1 cellular context compared by ENCODE assay signal in the genomic region with DNA sequence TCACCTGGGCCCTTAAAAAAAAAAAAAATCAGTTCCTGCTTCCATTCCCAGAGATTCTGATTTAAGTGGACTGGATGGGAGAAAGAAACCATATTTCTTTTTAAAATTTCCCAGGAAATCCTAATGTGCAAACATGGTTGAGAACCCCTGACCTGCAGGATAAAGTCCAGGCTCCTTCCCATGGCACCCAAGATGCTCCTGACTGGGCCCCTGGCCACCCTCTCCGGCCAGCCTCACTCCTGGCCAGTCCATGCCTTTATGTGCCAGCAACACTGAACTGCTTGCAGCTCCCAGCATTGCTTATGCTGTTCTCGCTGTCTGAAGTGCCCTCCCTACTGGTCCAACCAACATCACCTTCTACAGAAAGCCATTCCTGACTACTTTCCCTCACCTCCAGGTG.
TF ChIP-seq lines count a peak whose summit lies in the region.

No MANE protein-coding gene starts in this region.

TF ChIP-seq in GM23338, 12 proteins besides CTCF, POLR2A, EP300 and RAD21 (continued from another document):
- TF ChIP-seq, protein P1, sequence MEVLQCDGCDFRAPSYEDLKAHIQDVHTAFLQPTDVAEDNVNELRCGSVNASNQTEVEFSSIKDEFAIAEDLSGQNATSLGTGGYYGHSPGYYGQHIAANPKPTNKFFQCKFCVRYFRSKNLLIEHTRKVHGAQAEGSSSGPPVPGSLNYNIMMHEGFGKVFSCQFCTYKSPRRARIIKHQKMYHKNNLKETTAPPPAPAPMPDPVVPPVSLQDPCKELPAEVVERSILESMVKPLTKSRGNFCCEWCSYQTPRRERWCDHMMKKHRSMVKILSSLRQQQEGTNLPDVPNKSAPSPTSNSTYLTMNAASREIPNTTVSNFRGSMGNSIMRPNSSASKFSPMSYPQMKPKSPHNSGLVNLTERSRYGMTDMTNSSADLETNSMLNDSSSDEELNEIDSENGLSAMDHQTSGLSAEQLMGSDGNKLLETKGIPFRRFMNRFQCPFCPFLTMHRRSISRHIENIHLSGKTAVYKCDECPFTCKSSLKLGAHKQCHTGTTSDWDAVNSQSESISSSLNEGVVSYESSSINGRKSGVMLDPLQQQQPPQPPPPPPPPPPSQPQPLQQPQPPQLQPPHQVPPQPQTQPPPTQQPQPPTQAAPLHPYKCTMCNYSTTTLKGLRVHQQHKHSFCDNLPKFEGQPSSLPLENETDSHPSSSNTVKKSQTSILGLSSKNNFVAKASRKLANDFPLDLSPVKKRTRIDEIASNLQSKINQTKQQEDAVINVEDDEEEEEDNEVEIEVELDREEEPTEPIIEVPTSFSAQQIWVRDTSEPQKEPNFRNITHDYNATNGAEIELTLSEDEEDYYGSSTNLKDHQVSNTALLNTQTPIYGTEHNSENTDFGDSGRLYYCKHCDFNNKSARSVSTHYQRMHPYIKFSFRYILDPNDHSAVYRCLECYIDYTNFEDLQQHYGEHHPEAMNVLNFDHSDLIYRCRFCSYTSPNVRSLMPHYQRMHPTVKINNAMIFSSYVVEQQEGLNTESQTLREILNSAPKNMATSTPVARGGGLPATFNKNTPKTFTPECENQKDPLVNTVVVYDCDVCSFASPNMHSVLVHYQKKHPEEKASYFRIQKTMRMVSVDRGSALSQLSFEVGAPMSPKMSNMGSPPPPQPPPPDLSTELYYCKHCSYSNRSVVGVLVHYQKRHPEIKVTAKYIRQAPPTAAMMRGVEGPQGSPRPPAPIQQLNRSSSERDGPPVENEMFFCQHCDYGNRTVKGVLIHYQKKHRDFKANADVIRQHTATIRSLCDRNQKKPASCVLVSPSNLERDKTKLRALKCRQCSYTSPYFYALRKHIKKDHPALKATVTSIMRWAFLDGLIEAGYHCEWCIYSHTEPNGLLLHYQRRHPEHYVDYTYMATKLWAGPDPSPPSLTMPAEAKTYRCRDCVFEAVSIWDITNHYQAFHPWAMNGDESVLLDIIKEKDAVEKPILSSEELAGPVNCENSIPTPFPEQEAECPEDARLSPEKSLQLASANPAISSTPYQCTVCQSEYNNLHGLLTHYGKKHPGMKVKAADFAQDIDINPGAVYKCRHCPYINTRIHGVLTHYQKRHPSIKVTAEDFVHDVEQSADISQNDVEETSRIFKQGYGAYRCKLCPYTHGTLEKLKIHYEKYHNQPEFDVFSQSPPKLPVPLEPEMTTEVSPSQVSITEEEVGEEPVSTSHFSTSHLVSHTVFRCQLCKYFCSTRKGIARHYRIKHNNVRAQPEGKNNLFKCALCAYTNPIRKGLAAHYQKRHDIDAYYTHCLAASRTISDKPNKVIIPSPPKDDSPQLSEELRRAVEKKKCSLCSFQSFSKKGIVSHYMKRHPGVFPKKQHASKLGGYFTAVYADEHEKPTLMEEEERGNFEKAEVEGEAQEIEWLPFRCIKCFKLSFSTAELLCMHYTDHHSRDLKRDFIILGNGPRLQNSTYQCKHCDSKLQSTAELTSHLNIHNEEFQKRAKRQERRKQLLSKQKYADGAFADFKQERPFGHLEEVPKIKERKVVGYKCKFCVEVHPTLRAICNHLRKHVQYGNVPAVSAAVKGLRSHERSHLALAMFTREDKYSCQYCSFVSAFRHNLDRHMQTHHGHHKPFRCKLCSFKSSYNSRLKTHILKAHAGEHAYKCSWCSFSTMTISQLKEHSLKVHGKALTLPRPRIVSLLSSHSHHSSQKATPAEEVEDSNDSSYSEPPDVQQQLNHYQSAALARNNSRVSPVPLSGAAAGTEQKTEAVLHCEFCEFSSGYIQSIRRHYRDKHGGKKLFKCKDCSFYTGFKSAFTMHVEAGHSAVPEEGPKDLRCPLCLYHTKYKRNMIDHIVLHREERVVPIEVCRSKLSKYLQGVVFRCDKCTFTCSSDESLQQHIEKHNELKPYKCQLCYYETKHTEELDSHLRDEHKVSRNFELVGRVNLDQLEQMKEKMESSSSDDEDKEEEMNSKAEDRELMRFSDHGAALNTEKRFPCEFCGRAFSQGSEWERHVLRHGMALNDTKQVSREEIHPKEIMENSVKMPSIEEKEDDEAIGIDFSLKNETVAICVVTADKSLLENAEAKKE (CRISPR knock-in tag; IDR thresholded peaks at IDR 0.05): no peak
- no peak for TF ChIP-seq ZNF331 (CRISPR knock-in tag; IDR thresholded peaks at IDR 0.05; ENCODE audit: low read depth)
- no peak for TF ChIP-seq JUNB (IDR thresholded peaks at IDR 0.05; ENCODE audit: unreplicated experiment)
- no peak for TF ChIP-seq STAT1 (IDR thresholded peaks at IDR 0.05; ENCODE audit: unreplicated experiment)
- TF ChIP-seq ZNF114 (CRISPR knock-in tag; IDR thresholded peaks at IDR 0.05): no peak
- no peak for TF ChIP-seq NANOG (IDR thresholded peaks at IDR 0.05; ENCODE audit: borderline replicate concordance)
- TF ChIP-seq, protein P2, sequence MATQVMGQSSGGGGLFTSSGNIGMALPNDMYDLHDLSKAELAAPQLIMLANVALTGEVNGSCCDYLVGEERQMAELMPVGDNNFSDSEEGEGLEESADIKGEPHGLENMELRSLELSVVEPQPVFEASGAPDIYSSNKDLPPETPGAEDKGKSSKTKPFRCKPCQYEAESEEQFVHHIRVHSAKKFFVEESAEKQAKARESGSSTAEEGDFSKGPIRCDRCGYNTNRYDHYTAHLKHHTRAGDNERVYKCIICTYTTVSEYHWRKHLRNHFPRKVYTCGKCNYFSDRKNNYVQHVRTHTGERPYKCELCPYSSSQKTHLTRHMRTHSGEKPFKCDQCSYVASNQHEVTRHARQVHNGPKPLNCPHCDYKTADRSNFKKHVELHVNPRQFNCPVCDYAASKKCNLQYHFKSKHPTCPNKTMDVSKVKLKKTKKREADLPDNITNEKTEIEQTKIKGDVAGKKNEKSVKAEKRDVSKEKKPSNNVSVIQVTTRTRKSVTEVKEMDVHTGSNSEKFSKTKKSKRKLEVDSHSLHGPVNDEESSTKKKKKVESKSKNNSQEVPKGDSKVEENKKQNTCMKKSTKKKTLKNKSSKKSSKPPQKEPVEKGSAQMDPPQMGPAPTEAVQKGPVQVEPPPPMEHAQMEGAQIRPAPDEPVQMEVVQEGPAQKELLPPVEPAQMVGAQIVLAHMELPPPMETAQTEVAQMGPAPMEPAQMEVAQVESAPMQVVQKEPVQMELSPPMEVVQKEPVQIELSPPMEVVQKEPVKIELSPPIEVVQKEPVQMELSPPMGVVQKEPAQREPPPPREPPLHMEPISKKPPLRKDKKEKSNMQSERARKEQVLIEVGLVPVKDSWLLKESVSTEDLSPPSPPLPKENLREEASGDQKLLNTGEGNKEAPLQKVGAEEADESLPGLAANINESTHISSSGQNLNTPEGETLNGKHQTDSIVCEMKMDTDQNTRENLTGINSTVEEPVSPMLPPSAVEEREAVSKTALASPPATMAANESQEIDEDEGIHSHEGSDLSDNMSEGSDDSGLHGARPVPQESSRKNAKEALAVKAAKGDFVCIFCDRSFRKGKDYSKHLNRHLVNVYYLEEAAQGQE (IDR thresholded peaks at IDR 0.05; ENCODE audit: unreplicated experiment): no peak
- no peak for TF ChIP-seq EZH2 (IDR thresholded peaks at IDR 0.05; ENCODE audit: low read depth, unreplicated experiment)
- TF ChIP-seq CREB1 (CRISPR knock-in tag; IDR thresholded peaks at IDR 0.05; ENCODE audit: low read depth): no peak
- no peak for TF ChIP-seq POLR2AphosphoS5 (IDR thresholded peaks at IDR 0.05; ENCODE audit: low read depth)
TF ChIP-seq in GM23338: peak in this region for 0.
